In genomic region chr2:25294573-25295462, GRCh38 we compare ENCODE assay signal across 8 cellular contexts. TPM values are rescaled to one million over a fixed set of nuclear protein-coding genes. Genes with fewer than 3 reads are reported as not detected.
DNase-seq lines count a peak whose midpoint lies in the region; ATAC-seq and TF ChIP-seq lines count a peak whose summit lies in the region.

No MANE protein-coding gene starts in this region.

- H3K4me3 ChIP-seq in PC-9 (no peak overlapping the region), rectal smooth muscle tissue (ENCODE audit: low read length) (peak overlapping the region; percentile 45)

- H3K4me1 ChIP-seq in PC-9 (replicated peaks; ENCODE audit: insufficient read depth) (no peaks in the 10 kb centered on the region), rectal smooth muscle tissue (ENCODE audit: control insufficient read depth, insufficient read depth, low read length) (peaks cover 19% of the 10 kb centered on the region)

- DNase-seq in AG08395 (ENCODE audit: low spot score) (peak; percentile 58), PC-9 (peak; percentile 10 to 14), Right ventricle myocardium superior (peak; percentile 91), NCI-H1105 treated with DMSO at 0.1 percent for 48 hours (lab: John Stamatoyannopoulos, UW) (no peak)
- DNase-seq in activated gamma-delta T cell treated with anti-CD3 and anti-CD28 coated beads, Interleukin-2, amount 50 U/mL, for 16 hours (ENCODE audit: low read depth) = peak; percentile 68

- no peak overlapping the region for H3K9ac ChIP-seq in rectal smooth muscle tissue (ENCODE audit: low read length)

- H2AFZ ChIP-seq in PC-9 = no peak overlapping the region

- peak; percentile 79 for ATAC-seq in GM18870 (IDR thresholded peaks at IDR 0.05; ENCODE audit: unreplicated experiment)
- peak; percentile 79 for ATAC-seq in HG03095 (IDR thresholded peaks at IDR 0.05; ENCODE audit: unreplicated experiment)
- ATAC-seq in Right ventricle myocardium superior (ENCODE audit: poor library complexity) = peak; percentile 93

- no peak for TF ChIP-seq CTCF in PC-9 (conservative IDR thresholded peaks at IDR 0.05)

- POLR2A ChIA-PET in PC-9 (lab: Charles Lee; ENCODE audit: unreplicated experiment) = interaction anchor here (0.5 kb wide), 1 partner anchor 13 kb away, joined by 7 read pairs; no protein-coding TSS in a partner anchor

- CTCF ChIA-PET in PC-9 (lab: Charles Lee) = interaction anchor here (0.5 kb wide), 1 partner anchor 226 kb away, joined by 8 read pairs; no protein-coding TSS in a partner anchor

- H4K20me1 ChIP-seq in PC-9 (ENCODE audit: insufficient read depth) = no peaks in the 10 kb centered on the region

- no peaks in the 10 kb centered on the region for H3K79me2 ChIP-seq in PC-9 (ENCODE audit: low read depth)

- H3K9me3 ChIP-seq in PC-9 (ENCODE audit: insufficient read depth, low read depth) = no peaks in the 10 kb centered on the region

- H3F3A ChIP-seq in PC-9 (ENCODE audit: insufficient read depth, low read depth) = peaks cover 4% of the 10 kb centered on the region; the same call in 1 of the 2 replicates

- H3K36me3 ChIP-seq in PC-9 (ENCODE audit: low read depth) (no peaks in the 10 kb centered on the region), rectal smooth muscle tissue (ENCODE audit: control insufficient read depth, insufficient read depth, low read length) (no peaks in the 10 kb centered on the region)

- H3K9me2 ChIP-seq in PC-9 (ENCODE audit: insufficient read depth) = no peaks in the 10 kb centered on the region

- no peak overlapping the region for H3K4me2 ChIP-seq in PC-9

- no peak overlapping the region for H3K27ac ChIP-seq in PC-9
- peak overlapping the region; percentile 81 for H3K27ac ChIP-seq in rectal smooth muscle tissue (ENCODE audit: low read depth, low read length)

- intact Hi-C loops in PC-9 (cut with micrococcal nuclease; ENCODE audit: unreplicated experiment) (no loop called here), Right ventricle myocardium superior (cut with DNase I) (no loop called here)

- H3K27me3 ChIP-seq in PC-9 (ENCODE audit: insufficient read depth, low read depth) = no peaks in the 10 kb centered on the region
- H3K27me3 ChIP-seq in rectal smooth muscle tissue (ENCODE audit: control insufficient read depth, insufficient read depth, low read length) = no peaks in the 10 kb centered on the region

- no TSS peak for BruUV-seq in PC-9 (replicated peaks; lab: Mats Ljungman, UMichigan)

RNA-seq across cellular contexts. Expression of gene DNMT3A, which starts 46.9 kb away (rescaled TPM):
- 38.9 and 43.1 TPM in 2 replicates for total RNA-seq in PC-9 (2021)
- total RNA-seq in Right ventricle myocardium superior = 20.2 TPM
